In genomic region chr22:50525991-50526848, GRCh38 we compare ENCODE assay signal across 1 cellular context.
A peak's percentile ranks its signal among the peaks of the same experiment; 100 is the strongest.
TF ChIP-seq lines count a peak whose summit lies in the region.

No MANE protein-coding gene starts in this region.

TF ChIP-seq in HepG2, 621 proteins besides CTCF, POLR2A, EP300 and RAD21 (continued from another document and continues in another):
- TF ChIP-seq ZNF83 (CRISPR knock-in tag; IDR thresholded peaks at IDR 0.05; ENCODE audit: borderline replicate concordance) = no peak
- peak; percentile 88; the same call in 1 of the 2 replicates for TF ChIP-seq ZSCAN20 (CRISPR knock-in tag; IDR thresholded peaks at IDR 0.05; ENCODE audit: borderline replicate concordance)
- TF ChIP-seq, protein P1, sequence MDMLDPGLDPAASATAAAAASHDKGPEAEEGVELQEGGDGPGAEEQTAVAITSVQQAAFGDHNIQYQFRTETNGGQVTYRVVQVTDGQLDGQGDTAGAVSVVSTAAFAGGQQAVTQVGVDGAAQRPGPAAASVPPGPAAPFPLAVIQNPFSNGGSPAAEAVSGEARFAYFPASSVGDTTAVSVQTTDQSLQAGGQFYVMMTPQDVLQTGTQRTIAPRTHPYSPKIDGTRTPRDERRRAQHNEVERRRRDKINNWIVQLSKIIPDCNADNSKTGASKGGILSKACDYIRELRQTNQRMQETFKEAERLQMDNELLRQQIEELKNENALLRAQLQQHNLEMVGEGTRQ (IDR thresholded peaks at IDR 0.05; ENCODE audit: low read depth, low read length) = no peak
- TF ChIP-seq, protein P1 (CRISPR knock-in tag; IDR thresholded peaks at IDR 0.05; ENCODE audit: borderline replicate concordance) = no peak
- no peak for TF ChIP-seq ZNF335 (CRISPR knock-in tag; IDR thresholded peaks at IDR 0.05)
- peak; percentile 16; the same call in 1 of the 2 replicates for TF ChIP-seq HDAC1 (CRISPR knock-in tag; IDR thresholded peaks at IDR 0.05)
- TF ChIP-seq ZNF766 (CRISPR knock-in tag; IDR thresholded peaks at IDR 0.05; ENCODE audit: borderline replicate concordance) = no peak
- no peak for TF ChIP-seq RNF219 (CRISPR knock-in tag; IDR thresholded peaks at IDR 0.05)
- no peak for TF ChIP-seq ZNF407 (CRISPR knock-in tag; IDR thresholded peaks at IDR 0.05; ENCODE audit: not compliant biosample characterization)
- TF ChIP-seq HMGA1 (CRISPR knock-in tag; conservative IDR thresholded peaks at IDR 0.05) = no peak
- TF ChIP-seq CENPT (CRISPR knock-in tag; IDR thresholded peaks at IDR 0.05; ENCODE audit: low read depth) = no peak
- no peak for TF ChIP-seq ZNF577 (CRISPR knock-in tag; IDR thresholded peaks at IDR 0.05; ENCODE audit: borderline replicate concordance, low read depth)
- TF ChIP-seq ZNF841 (CRISPR knock-in tag; IDR thresholded peaks at IDR 0.05; ENCODE audit: borderline replicate concordance) = no peak
- TF ChIP-seq HNF4A (CRISPR knock-in tag; IDR thresholded peaks at IDR 0.05) = no peak
- no peak for TF ChIP-seq ZBTB46 (CRISPR knock-in tag; IDR thresholded peaks at IDR 0.05; ENCODE audit: borderline replicate concordance)
- TF ChIP-seq, protein P2, sequence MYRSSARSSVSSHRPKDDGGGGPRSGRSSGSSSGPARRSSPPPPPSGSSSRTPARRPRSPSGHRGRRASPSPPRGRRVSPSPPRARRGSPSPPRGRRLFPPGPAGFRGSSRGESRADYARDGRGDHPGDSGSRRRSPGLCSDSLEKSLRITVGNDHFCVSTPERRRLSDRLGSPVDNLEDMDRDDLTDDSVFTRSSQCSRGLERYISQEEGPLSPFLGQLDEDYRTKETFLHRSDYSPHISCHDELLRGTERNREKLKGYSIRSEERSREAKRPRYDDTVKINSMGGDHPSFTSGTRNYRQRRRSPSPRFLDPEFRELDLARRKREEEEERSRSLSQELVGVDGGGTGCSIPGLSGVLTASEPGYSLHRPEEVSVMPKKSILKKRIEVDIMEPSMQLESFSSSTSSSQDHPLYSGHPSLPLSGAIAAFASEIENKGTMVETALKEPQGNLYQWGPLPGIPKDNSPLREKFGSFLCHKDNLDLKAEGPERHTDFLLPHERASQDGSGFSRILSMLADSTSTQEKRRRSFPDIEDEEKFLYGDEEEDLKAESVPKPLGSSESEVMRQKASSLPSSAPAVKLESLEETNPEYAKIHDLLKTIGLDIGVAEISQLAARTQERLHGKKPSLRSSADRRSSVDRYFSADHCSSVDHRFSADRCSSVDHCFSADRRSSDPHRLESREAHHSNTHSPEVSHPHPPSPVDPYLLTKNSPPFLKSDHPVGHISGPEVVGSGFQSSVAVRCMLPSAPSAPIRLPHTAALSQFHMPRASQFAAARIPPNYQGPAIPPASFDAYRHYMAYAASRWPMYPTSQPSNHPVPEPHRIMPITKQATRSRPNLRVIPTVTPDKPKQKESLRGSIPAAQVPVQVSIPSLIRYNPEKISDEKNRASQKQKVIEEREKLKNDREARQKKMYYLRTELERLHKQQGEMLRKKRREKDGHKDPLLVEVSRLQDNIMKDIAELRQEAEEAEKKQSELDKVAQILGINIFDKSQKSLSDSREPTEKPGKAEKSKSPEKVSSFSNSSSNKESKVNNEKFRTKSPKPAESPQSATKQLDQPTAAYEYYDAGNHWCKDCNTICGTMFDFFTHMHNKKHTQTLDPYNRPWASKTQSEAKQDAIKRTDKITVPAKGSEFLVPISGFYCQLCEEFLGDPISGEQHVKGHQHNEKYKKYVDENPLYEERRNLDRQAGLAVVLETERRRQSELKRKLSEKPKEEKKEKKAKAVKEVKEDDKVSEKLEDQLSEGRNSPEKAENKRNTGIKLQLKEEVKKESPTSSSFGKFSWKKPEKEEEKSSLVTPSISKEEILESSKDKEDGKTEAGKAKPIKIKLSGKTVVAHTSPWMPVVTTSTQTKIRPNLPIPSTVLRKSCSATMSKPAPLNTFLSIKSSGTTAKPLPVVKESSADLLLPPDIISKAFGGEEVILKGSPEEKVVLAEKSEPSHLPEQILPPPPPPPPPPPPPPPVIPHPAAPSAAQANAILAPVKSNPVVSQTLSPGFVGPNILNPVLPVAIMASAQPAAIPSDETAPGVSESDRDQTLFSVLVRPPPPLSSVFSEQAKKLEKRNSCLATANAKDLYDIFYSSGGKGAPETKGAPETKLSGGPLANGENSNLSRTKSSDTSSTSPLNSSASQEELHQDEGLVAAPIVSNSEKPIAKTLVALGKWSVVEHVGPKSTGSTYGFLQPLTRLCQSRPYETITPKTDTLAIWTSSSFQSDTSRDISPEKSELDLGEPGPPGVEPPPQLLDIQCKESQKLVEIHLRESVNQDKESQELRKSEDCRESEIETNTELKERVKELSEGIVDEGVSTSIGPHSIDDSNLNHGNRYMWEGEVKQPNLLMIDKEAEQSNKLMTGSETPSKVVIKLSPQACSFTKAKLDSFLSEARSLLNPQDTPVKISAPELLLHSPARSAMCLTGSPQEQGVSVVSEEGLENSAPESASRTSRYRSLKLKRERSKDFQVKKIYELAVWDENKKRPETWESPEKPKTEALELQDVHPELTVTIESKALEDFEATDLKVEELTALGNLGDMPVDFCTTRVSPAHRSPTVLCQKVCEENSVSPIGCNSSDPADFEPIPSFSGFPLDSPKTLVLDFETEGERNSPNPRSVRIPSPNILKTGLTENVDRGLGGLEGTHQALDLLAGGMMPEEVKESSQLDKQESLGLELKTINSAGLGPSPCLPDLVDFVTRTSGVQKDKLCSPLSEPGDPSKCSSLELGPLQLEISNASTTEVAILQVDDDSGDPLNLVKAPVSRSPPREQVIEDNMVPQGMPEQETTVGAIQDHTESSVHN (CRISPR knock-in tag; IDR thresholded peaks at IDR 0.05) = no peak
- no peak for TF ChIP-seq KAT2B (IDR thresholded peaks at IDR 0.05; ENCODE audit: borderline replicate concordance, low read depth, low read length)
- TF ChIP-seq HIVEP1 (CRISPR knock-in tag; IDR thresholded peaks at IDR 0.05) = no peak
- TF ChIP-seq IKZF1 (IDR thresholded peaks at IDR 0.05) = no peak
- TF ChIP-seq, protein P3, sequence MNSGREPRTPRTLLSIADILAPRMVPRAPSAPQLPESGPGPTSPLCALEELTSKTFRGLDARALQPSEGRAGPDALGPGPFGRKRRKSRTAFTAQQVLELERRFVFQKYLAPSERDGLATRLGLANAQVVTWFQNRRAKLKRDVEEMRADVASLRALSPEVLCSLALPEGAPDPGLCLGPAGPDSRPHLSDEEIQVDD (CRISPR knock-in tag; IDR thresholded peaks at IDR 0.05; ENCODE audit: borderline replicate concordance) = peak; percentile 20; the same call in 1 of the 2 replicates
- no peak for TF ChIP-seq ZSCAN30 (CRISPR knock-in tag; IDR thresholded peaks at IDR 0.05)
- 0 out of 2 replicates have a peak, but pooled peaks have one; percentile 40 for TF ChIP-seq TOPORS (CRISPR knock-in tag; IDR thresholded peaks at IDR 0.05)
- TF ChIP-seq ZNF549 (CRISPR knock-in tag; IDR thresholded peaks at IDR 0.05) = no peak
- TF ChIP-seq JUND (CRISPR knock-in tag; IDR thresholded peaks at IDR 0.05) = no peak
- TF ChIP-seq NR2F1 (CRISPR knock-in tag; IDR thresholded peaks at IDR 0.05) = no peak
- TF ChIP-seq, protein P4, sequence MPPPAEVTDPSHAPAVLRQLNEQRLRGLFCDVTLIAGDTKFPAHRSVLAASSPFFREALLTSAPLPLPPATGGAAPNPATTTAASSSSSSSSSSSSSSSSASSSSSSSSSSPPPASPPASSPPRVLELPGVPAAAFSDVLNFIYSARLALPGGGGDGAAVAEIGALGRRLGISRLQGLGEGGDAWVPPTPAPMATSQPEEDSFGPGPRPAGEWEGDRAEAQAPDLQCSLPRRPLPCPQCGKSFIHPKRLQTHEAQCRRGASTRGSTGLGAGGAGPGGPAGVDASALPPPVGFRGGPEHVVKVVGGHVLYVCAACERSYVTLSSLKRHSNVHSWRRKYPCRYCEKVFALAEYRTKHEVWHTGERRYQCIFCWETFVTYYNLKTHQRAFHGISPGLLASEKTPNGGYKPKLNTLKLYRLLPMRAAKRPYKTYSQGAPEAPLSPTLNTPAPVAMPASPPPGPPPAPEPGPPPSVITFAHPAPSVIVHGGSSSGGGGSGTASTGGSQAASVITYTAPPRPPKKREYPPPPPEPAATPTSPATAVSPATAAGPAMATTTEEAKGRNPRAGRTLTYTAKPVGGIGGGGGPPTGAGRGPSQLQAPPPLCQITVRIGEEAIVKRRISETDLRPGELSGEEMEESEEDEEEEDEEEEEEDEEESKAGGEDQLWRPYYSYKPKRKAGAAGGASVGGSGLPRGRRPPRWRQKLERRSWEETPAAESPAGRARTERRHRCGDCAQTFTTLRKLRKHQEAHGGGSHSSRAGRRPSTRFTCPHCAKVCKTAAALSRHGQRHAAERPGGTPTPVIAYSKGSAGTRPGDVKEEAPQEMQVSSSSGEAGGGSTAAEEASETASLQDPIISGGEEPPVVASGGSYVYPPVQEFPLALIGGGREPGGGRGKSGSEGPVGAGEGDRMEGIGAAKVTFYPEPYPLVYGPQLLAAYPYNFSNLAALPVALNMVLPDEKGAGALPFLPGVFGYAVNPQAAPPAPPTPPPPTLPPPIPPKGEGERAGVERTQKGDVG (CRISPR knock-in tag; IDR thresholded peaks at IDR 0.05; ENCODE audit: borderline replicate concordance) = no peak
- TF ChIP-seq SRSF9 (IDR thresholded peaks at IDR 0.05; ENCODE audit: borderline replicate concordance, insufficient read depth, low read depth, low read length, poor library complexity, severe bottlenecking) = no peak
